In the genomic region with DNA sequence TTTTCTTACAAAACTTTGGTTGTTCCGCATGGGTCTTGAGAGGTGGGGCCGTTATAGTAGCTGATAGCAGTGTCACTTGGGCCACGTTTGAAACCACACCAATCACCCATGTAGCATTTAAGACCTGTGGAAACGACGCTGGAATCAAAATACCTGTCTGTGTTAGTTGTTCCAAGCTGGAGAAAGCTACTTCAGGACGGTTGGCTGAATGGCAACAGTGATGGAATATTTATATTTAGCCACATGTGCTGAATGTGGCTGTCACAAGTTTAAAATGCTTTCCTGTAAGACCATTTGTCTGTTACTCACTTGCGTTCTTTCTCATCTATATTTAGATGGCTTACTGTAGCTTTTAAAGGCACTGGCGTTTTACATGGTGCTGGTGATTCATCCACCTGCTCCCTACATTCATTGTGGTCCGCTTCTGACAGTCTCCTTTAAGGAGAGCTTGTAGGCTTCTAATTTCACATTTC, we compare ENCODE assay signal across 9 cellular contexts. TPM values are rescaled to one million over a fixed set of nuclear protein-coding genes. Genes with fewer than 3 reads are reported as not detected.
DNase-seq lines count a peak whose midpoint lies in the region; ATAC-seq and TF ChIP-seq lines count a peak whose summit lies in the region.
"Had no signal": no experiment of that assay in that cellular context is flagged by ENCODE, and none has a peak within 500 bp of the region (broad histone marks: within the 10 kb centered on the region; RNA-seq: fewer than 3 reads in every experiment).

No MANE protein-coding gene starts in this region.

- intact Hi-C loops in PC-3 (cut with micrococcal nuclease) (no loop called here), dorsolateral prefrontal cortex (cut with DNase I) (loop anchor here in 1 of 2 donors (5.0 kb wide), 1 partner anchor 52 kb away; no protein-coding TSS in a partner anchor), right lobe of liver (cut with DNase I) (no loop called here)

- peak; percentile 89 for ATAC-seq in PC-3
- no peak for ATAC-seq in left lobe of liver
- no peak for ATAC-seq in right lobe of liver
- ATAC-seq in HG02852 (IDR thresholded peaks at IDR 0.05; ENCODE audit: unreplicated experiment): no peak

- no peak overlapping the region for H3K4me3 ChIP-seq in BJ (ENCODE audit: low read depth, low read length)
- peak overlapping the region; percentile 68 for H3K4me3 ChIP-seq in PC-3 (ENCODE audit: low read length)
- peak overlapping the region in 55 of 59 donors; percentile 15 to 93 (median 80) for H3K4me3 ChIP-seq in dorsolateral prefrontal cortex
- H3K4me3 ChIP-seq in muscle layer of duodenum (ENCODE audit: low read depth in 1 of 2, low read length in 2 of 2): peak overlapping the region; percentile 66 to 69
- H3K4me3 ChIP-seq in right lobe of liver: no peak overlapping the region

- POLR2A ChIA-PET in BJ (lab: Charles Lee) (no interaction called here), PC-3 (lab: Charles Lee; ENCODE audit: unreplicated experiment) (interaction anchor here (2.1 kb wide), 1 partner anchor 34 kb away, joined by 10 read pairs; a partner anchor contains a TSS)

- CTCF ChIA-PET in BJ (lab: Yijun Ruan, JAX): interaction anchor here (0.6 to 1.6 kb wide), 6 partner anchors 9 to 300 kb away, joined by 3 to 5 read pairs (median 4); no protein-coding TSS in a partner anchor
- CTCF ChIA-PET in PC-3 (lab: Charles Lee): interaction anchor here (0.8 to 1.3 kb wide), 2 partner anchors 70 to 300 kb away, joined by 3 read pairs; a partner anchor contains a TSS

- no peaks in the 10 kb centered on the region for H3K27me3 ChIP-seq in BJ (ENCODE audit: control insufficient read depth, insufficient read depth, low read length)
- peaks cover 8% of the 10 kb centered on the region for H3K27me3 ChIP-seq in PC-3 (ENCODE audit: low read length)
- H3K27me3 ChIP-seq in dorsolateral prefrontal cortex: no peaks in the 10 kb centered on the region
- H3K27me3 ChIP-seq in muscle layer of duodenum (ENCODE audit: low read depth, low read length): no peaks in the 10 kb centered on the region
- no peaks in the 10 kb centered on the region for H3K27me3 ChIP-seq in right lobe of liver

- TSS peak; percentile 24 for BruUV-seq in PC-3 (replicated peaks; lab: Mats Ljungman, UMichigan)

- H3K9me3 ChIP-seq in PC-3 (ENCODE audit: low read length) (no peaks in the 10 kb centered on the region), muscle layer of duodenum (ENCODE audit: control insufficient read depth in 1 of 2, low read length in 2 of 2) (no peaks in the 10 kb centered on the region), right lobe of liver (no peaks in the 10 kb centered on the region)

- no peak overlapping the region for H3K9ac ChIP-seq in PC-3 (ENCODE audit: low read length)

- no peak for TF ChIP-seq POLR2A in right lobe of liver (IDR thresholded peaks at IDR 0.05)

- H3F3A ChIP-seq in PC-3 (ENCODE audit: low read length, unreplicated experiment): no peaks in the 10 kb centered on the region

- DNase-seq in BJ (ENCODE audit: low read depth) (peak; percentile 50), PC-3 (peak; percentile 66), dorsolateral prefrontal cortex (no peak), left lobe of liver (ENCODE audit: low spot score) (no peak), right lobe of liver (no peak), ecto neural progenitor cell (ENCODE audit: low spot score) (no peak)
- DNase-seq: NCI-H510A had no signal

- TF ChIP-seq CTCF in BJ (IDR thresholded peaks at IDR 0.05; ENCODE audit: insufficient read depth, low read depth, low read length) (no peak), PC-3 (conservative IDR thresholded peaks at IDR 0.05; ENCODE audit: low read depth, low read length) (no peak), dorsolateral prefrontal cortex (IDR thresholded peaks at IDR 0.05 in 54 of 56, conservative IDR thresholded peaks at IDR 0.05 in 2 of 56; ENCODE audit: low read depth in 1 of 56, partially characterized antibody in 56 of 56) (no peak), right lobe of liver (IDR thresholded peaks at IDR 0.05) (no peak)

- H3K4me1 ChIP-seq in PC-3 (ENCODE audit: insufficient read depth, low read length): peaks cover 20% of the 10 kb centered on the region
- H3K4me1 ChIP-seq in muscle layer of duodenum (ENCODE audit: control insufficient read depth in 1 of 2, insufficient read depth in 2 of 2, low read length in 2 of 2): peaks cover 9 to 13% of the 10 kb centered on the region in 2 donors
- peaks cover 0 to 3% (median 0%) of the 10 kb centered on the region in 4 donors for H3K4me1 ChIP-seq in right lobe of liver

- WGBS in right lobe of liver (ENCODE audit: insufficient coverage, low coverage, low lambda C conversion rate, missing lambda C conversion rate): 69% methylated on average over 9 of the region's 9 CpGs

- H3K27ac ChIP-seq in PC-3 (ENCODE audit: low read length) (no peak overlapping the region), dorsolateral prefrontal cortex (peak overlapping the region in 36 of 59 donors; percentile 35 to 96 (median 89)), muscle layer of duodenum (ENCODE audit: low read length) (peak overlapping the region; percentile 65), right lobe of liver (no peak overlapping the region)

- H2AFZ ChIP-seq in PC-3 (ENCODE audit: low read length): peak overlapping the region; percentile 95

- H3K79me2 ChIP-seq in PC-3 (ENCODE audit: low read length): no peaks in the 10 kb centered on the region

- H3K36me3 ChIP-seq in BJ (ENCODE audit: control insufficient read depth, insufficient read depth, low read length): no peaks in the 10 kb centered on the region
- H3K36me3 ChIP-seq in PC-3 (ENCODE audit: low read depth, low read length): no peaks in the 10 kb centered on the region
- H3K36me3 ChIP-seq in muscle layer of duodenum (ENCODE audit: control insufficient read depth in 1 of 2, insufficient read depth in 2 of 2, low read length in 2 of 2): no peaks in the 10 kb centered on the region
- no peaks in the 10 kb centered on the region for H3K36me3 ChIP-seq in right lobe of liver

- H3K9me2 ChIP-seq in PC-3 (replicated peaks; ENCODE audit: low read length): no peaks in the 10 kb centered on the region

- H4K20me1 ChIP-seq in PC-3 (ENCODE audit: low read length): no peaks in the 10 kb centered on the region

- H3K4me2 ChIP-seq in PC-3 (ENCODE audit: low read length): peak overlapping the region; percentile 89

RNA-seq across cellular contexts. Expression of a gene that starts 1.4 kb away (rescaled TPM):
- 2.8 and 4.1 TPM in 2 replicates for polyA plus RNA-seq in BJ (2011; rRNA removed)
- 1.6 and 2.2 TPM in 2 replicates for polyA minus RNA-seq in BJ (2011; rRNA and poly(A)+ RNA removed)
- 1.3 and 5.4 TPM in 2 replicates for total RNA-seq in PC-3 (2014; rRNA removed)
- 100 to 1,000 TPM in 49 of 120 experiments, 10 to 100 TPM in 71; 52.5 to 507 (median 97.1) TPM for total RNA-seq in dorsolateral prefrontal cortex
- 0.86 TPM for total RNA-seq in left lobe of liver
- total RNA-seq in right lobe of liver: 1 to 10 TPM in 4 of 6 experiments, under 1 TPM in 2; 0.73 to 3.4 (median 1.9) TPM

RNA-seq across cellular contexts. Expression of a gene that starts 31.4 kb away (rescaled TPM):
- polyA plus RNA-seq in BJ (2011; rRNA removed): 0.01 and 0.02 TPM in 2 replicates
- not detected in 2 replicates for polyA minus RNA-seq in BJ (2011; rRNA and poly(A)+ RNA removed)
- 0.36 and 0.40 TPM in 2 replicates for total RNA-seq in PC-3 (2014; rRNA removed)
- total RNA-seq in dorsolateral prefrontal cortex: 100 to 1,000 TPM in 47 of 120 experiments, 10 to 100 TPM in 73; 48.0 to 276 (median 94.0) TPM
- total RNA-seq in left lobe of liver: not detected
- not detected for total RNA-seq in right lobe of liver

RNA-seq across cellular contexts. Expression of a gene that starts 33.6 kb away (rescaled TPM):
- polyA plus RNA-seq in BJ (2011; rRNA removed): 72.8 and 73.4 TPM in 2 replicates
- 20.5 and 35.3 TPM in 2 replicates for polyA minus RNA-seq in BJ (2011; rRNA and poly(A)+ RNA removed)
- total RNA-seq in PC-3 (2014; rRNA removed) (54.7 and 56.1 TPM in 2 replicates), dorsolateral prefrontal cortex (10 to 100 TPM; 28.0 to 79.8 (median 56.5) TPM), left lobe of liver (22.1 TPM), right lobe of liver (10 to 100 TPM; 21.7 to 30.3 (median 23.0) TPM)

Comparison
In these comparisons a context has a peak if more than half of its experiments do, and no peak if none do; other contexts are left out.
1. DNase-seq: peak in BJ (single experiment) and PC-3 (single experiment); none in dorsolateral prefrontal cortex (0 of 10), left lobe of liver (single experiment), right lobe of liver (0 of 3) and ecto neural progenitor cell (single experiment).
2. H3K4me3 ChIP-seq: peak in PC-3 (single experiment), dorsolateral prefrontal cortex (55 of 59) and muscle layer of duodenum (2 of 2); none in BJ (single experiment) and right lobe of liver (0 of 3).
3. H3K27ac ChIP-seq: peak in dorsolateral prefrontal cortex (36 of 59) and muscle layer of duodenum (single experiment); none in PC-3 (single experiment) and right lobe of liver (0 of 3).
4. RNA of a gene that starts 31.4 kb away (total RNA-seq): 48.0 to 276 TPM in dorsolateral prefrontal cortex; 0.36 to 0.40 TPM in PC-3, not detected in left lobe of liver (single experiment) and not detected in right lobe of liver; every median in the first group is over 10 times any median in the second.